In the genomic region with DNA sequence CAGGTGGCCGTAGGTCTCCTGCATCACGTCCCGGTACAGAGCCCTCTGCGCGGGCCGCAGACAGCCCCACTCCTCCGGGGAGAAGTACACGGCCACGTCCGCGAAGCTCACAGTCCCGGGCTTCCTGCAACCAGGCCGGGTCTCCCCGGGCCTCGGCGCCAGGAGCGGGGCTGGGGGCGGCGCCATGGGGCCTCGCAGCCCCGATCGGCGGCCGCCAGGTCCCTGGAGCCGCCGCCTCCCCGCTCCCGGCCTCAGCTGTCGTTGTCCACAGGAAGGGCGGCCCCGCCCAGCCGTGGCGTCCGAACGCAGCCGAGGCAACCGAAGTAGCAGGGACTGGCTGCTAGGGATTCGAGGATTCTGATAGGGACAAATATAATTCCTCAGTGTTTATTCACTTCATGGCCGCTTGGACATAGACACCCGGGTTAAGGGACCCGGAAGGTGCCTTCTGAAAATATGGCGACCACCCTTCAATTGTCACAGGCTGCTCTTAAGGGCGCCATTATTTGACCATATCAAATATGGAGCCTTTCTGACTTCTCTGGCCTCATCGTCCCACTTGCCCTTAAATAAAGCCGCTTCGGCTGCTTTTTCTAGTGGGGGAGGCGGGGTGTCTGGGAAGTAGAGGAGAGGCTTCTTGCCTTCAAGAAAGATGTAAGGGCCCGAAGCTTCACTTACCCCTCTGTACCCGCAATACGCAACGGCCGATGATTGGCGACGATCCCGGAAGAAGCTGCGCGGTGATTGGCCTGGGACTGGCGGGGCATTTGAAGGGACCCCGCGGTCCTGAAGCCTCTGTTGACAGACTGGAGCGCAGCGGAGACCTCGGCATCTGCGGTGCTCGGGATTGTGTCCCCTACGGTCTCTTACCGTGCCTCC, we compare ENCODE assay signal across 1 cellular context.
TF ChIP-seq lines count a peak whose summit lies in the region.

TSS of gene ZNF688 (minus strand) at position 271 of the 879 bp plus-strand sequence. CDS start at position 186, 85 bp downstream.

TF ChIP-seq in HCT116, 20 proteins besides CTCF, POLR2A, EP300 and RAD21 (continued from another document):
- TF ChIP-seq ZBTB33 (IDR thresholded peaks at IDR 0.05; ENCODE audit: extremely low read depth, insufficient replicate concordance, low read length), result no peak
TF ChIP-seq in HCT116: peak in this region for 8.
